In the genomic region with DNA sequence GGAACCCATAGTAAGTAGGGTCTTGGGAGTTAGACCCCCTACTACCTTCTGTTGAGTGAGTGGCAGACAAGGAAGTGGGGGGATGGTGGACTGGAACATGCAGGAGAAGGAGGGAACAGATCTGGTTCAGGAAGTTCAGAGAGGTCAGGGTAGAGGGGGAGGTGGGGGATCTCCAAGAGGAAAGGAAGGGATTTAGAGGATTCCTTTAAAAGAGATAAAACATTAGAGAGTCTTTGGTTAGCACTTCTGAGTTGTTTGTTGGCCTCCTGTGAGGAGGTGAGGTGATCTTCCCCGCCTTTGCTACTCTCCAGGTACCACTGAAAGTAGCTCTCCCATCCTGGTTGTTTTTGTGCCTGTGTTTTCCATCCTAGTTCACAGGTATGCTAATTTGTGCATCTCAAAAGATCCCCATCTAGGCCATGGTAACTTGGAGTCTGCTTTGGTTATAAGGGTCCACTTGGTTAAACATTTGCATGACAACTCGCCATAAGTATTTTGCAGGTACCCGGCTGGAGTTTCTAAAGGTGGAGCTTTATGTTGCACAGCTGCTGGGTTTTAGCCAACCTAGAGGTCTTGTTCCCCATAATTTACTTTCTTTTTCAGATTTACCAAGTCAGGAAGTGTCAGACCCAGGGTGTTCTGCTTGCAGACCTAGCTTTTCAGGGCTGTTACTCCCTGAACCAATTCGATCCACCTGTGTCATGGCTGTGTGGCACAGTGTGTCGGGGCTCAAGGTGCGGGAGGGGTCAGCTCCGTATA, we compare ENCODE assay signal across 9 cellular contexts.
A peak's percentile ranks its signal among the peaks of the same experiment; 100 is the strongest.
DNase-seq lines count a peak whose midpoint lies in the region; ATAC-seq and TF ChIP-seq lines count a peak whose summit lies in the region.
"Had no signal": no experiment of that assay in that cellular context is flagged by ENCODE, and none has a peak within 500 bp of the region (broad histone marks: within the 10 kb centered on the region; RNA-seq: fewer than 3 reads in every experiment).

No MANE protein-coding gene starts in this region.

- peak overlapping the region in 2 of 4 donors; percentile 30 to 67 for H3K4me3 Mint-ChIP-seq in CD4-positive, CD25-positive, alpha-beta regulatory T cell

- in situ Hi-C loops in transverse colon (cut with MboI; ENCODE audit: low pct_ligation_motif_present in 1 of 4, low pct_unique_long_range_greater_than_20kb in 1 of 4, low sequenced_read_pairs in 3 of 4): no loop called here

- no peaks in the 10 kb centered on the region for H3K27me3 ChIP-seq in CD4-positive, CD25-positive, alpha-beta regulatory T cell (ENCODE audit: control insufficient read depth, insufficient read depth, low read length)
- H3K27me3 ChIP-seq in transverse colon: no peaks in the 10 kb centered on the region

- TF ChIP-seq POLR2A in Raji (IDR thresholded peaks at IDR 0.05; ENCODE audit: insufficient read depth, low read depth, low read length) (peak; percentile 51; the same call in 1 of the 2 replicates), transverse colon (IDR thresholded peaks at IDR 0.05) (no peak)

- ATAC-seq in CD4-positive, CD25-positive, alpha-beta regulatory T cell (ENCODE audit: low read depth in 2 of 2): peak in 1 of 2 donors; percentile 70
- ATAC-seq in GM18907 (IDR thresholded peaks at IDR 0.05; ENCODE audit: unreplicated experiment): peak; percentile 71
- peak; percentile 73 for ATAC-seq in HG02870 (IDR thresholded peaks at IDR 0.05; ENCODE audit: unreplicated experiment)

- H3K36me3 Mint-ChIP-seq in CD4-positive, CD25-positive, alpha-beta regulatory T cell: no peaks in the 10 kb centered on the region

- 66 to 91% methylated on average over 1 to 7 of the region's 7 CpGs for WGBS in transverse colon (ENCODE audit: low coverage in 1 of 2), 2 donors

- peak overlapping the region; percentile 62 to 83 (median 72) for H3K27ac Mint-ChIP-seq in CD4-positive, CD25-positive, alpha-beta regulatory T cell

- peak overlapping the region; percentile 20 for H3K4me3 ChIP-seq in CD4-positive, CD25-positive, alpha-beta regulatory T cell (ENCODE audit: low read depth, low read length)
- H3K4me3 ChIP-seq in transverse colon: no peak overlapping the region

- no peaks in the 10 kb centered on the region for H3K27me3 Mint-ChIP-seq in CD4-positive, CD25-positive, alpha-beta regulatory T cell

- H3K4me1 Mint-ChIP-seq in CD4-positive, CD25-positive, alpha-beta regulatory T cell: peaks cover 24 to 69% (median 40%) of the 10 kb centered on the region in 4 donors

- no peaks in the 10 kb centered on the region for H3K36me3 ChIP-seq in CD4-positive, CD25-positive, alpha-beta regulatory T cell (ENCODE audit: control insufficient read depth, insufficient read depth, low read length)
- H3K36me3 ChIP-seq in transverse colon: no peaks in the 10 kb centered on the region

- H3K9me3 ChIP-seq in CD4-positive, CD25-positive, alpha-beta regulatory T cell (ENCODE audit: control insufficient read depth in 2 of 2, low read length in 2 of 2): no peaks in the 10 kb centered on the region
- H3K9me3 ChIP-seq in transverse colon: no peaks in the 10 kb centered on the region

- intact Hi-C loops in transverse colon (cut with DNase I; ENCODE audit: low total_unique reads): no loop called here

- no peak for TF ChIP-seq EP300 in transverse colon (IDR thresholded peaks at IDR 0.05; ENCODE audit: low read depth)

- no peak overlapping the region for H3K27ac ChIP-seq in CD4-positive, CD25-positive, alpha-beta regulatory T cell (ENCODE audit: insufficient read depth, low read length, poor library complexity, severe bottlenecking)
- H3K27ac ChIP-seq in transverse colon: no peak overlapping the region

- H3K4me1 ChIP-seq in CD4-positive, CD25-positive, alpha-beta regulatory T cell (ENCODE audit: control insufficient read depth, insufficient read depth, low read length, poor library complexity, severe bottlenecking): peaks cover 23% of the 10 kb centered on the region
- H3K4me1 ChIP-seq in transverse colon: peaks cover 0 to 28% (median 9%) of the 10 kb centered on the region in 4 donors

- no peak for TF ChIP-seq CTCF in transverse colon (IDR thresholded peaks at IDR 0.05)

- peak in 2 of 3 donors; percentile 13 to 70 for DNase-seq in CD4-positive, CD25-positive, alpha-beta regulatory T cell
- DNase-seq in effector CD8-positive, alpha-beta T cell (lab: John Stamatoyannopoulos, UW): no peak
- no peak for DNase-seq in transverse colon
- no peak for DNase-seq in cerebellar nuclear complex (lab: John Stamatoyannopoulos, UW)
- no peak for DNase-seq in NCI-H2196 treated with DMSO at 0.1 percent for 48 hours (lab: John Stamatoyannopoulos, UW; ENCODE audit: unreplicated experiment)
- DNase-seq: Calu3 had no signal

- peaks cover 0 to under 1% (median 0%) of the 10 kb centered on the region in 7 donors for H3K9me3 Mint-ChIP-seq in CD4-positive, CD25-positive, alpha-beta regulatory T cell

Comparison
In these comparisons a context has a peak if more than half of its experiments do, and no peak if none do; other contexts are left out.
1. DNase-seq: peak in CD4-positive, CD25-positive, alpha-beta regulatory T cell (2 of 3); none in effector CD8-positive, alpha-beta T cell (single experiment), transverse colon (single experiment), cerebellar nuclear complex (0 of 2) and NCI-H2196 treated with DMSO at 0.1 percent for 48 hours (single experiment).